Comparison of ENCODE assay signal across 12 cellular contexts in genomic region chr7:153886506-153887391, GRCh38.
DNase-seq lines count a peak whose midpoint lies in the region; ATAC-seq lines count a peak whose summit lies in the region.
"Had no signal": no experiment of that assay in that cellular context is flagged by ENCODE, and none has a peak within 500 bp of the region (broad histone marks: within the 10 kb centered on the region; RNA-seq: fewer than 3 reads in every experiment).

No MANE protein-coding gene starts in this region.

- peak; percentile 55 for DNase-seq in NCI-H1105 treated with DMSO at 0.1 percent for 48 hours (lab: John Stamatoyannopoulos, UW)
- peak; percentile 27 for DNase-seq in astrocyte of the hippocampus (ENCODE audit: low read depth, low spot score)
- DNase-seq in iPS-NIHi11 (ENCODE audit: low spot score), result peak; percentile 49
- no peak for DNase-seq in NCI-H1436 treated with DMSO at 0.1 percent for 48 hours (lab: John Stamatoyannopoulos, UW)
- DNase-seq in stimulated activated CD8-positive, alpha-beta memory T cell treated with anti-CD3 and anti-CD28 coated beads, Interleukin-4, amount 100 ng/mL, for 48 hours, result no peak
- no peak for DNase-seq in HuH-7.5 (ENCODE audit: low spot score)
- DNase-seq: DMS79, occipital lobe, Peyer's patch had no signal

- H3K27ac ChIP-seq in skin epidermis, result no peak overlapping the region
- H3K27ac ChIP-seq: Peyer's patch had no signal

- ATAC-seq in GM18858 (IDR thresholded peaks at IDR 0.05; ENCODE audit: unreplicated experiment), result no peak
- ATAC-seq: activated T-helper 17 cell treated with anti-CD3 and anti-CD28 coated beads, Interleukin-2, amount 50 U/mL, for 72 hours had no signal

- H3K4me3 ChIP-seq in skin epidermis, result peak overlapping the region in 5 of 7 experiments; percentile 10 to 42 (median 24)

Comparison
In these comparisons a context has a peak if more than half of its experiments do, and no peak if none do; other contexts are left out.
1. DNase-seq: peak in NCI-H1105 treated with DMSO at 0.1 percent for 48 hours (single experiment), astrocyte of the hippocampus (single experiment) and iPS-NIHi11 (single experiment); none in NCI-H1436 treated with DMSO at 0.1 percent for 48 hours (single experiment), stimulated activated CD8-positive, alpha-beta memory T cell treated with anti-CD3 and anti-CD28 coated beads, Interleukin-4, amount 100 ng/mL, for 48 hours (single experiment) and HuH-7.5 (single experiment).